8 cellular contexts compared by ENCODE assay signal in genomic region chr18:23106575-23106974, GRCh38. TPM values are rescaled to one million over a fixed set of nuclear protein-coding genes. Genes with fewer than 3 reads are reported as not detected.
DNase-seq lines count a peak whose midpoint lies in the region; ATAC-seq, FAIRE-seq and TF ChIP-seq lines count a peak whose summit lies in the region.

No MANE protein-coding gene starts in this region.

- H3K79me2 ChIP-seq in HCT116 (ENCODE audit: insufficient read depth, low read length), result no peaks in the 10 kb centered on the region

- H3K4me3 ChIP-seq in HCT116 (replicated peaks in 1 of 2; ENCODE audit: low read depth in 1 of 2, low read length in 2 of 2), result peak overlapping the region in 1 of 2 experiments; percentile 33; a peak in 2 of 4 replicates
- H3K4me3 ChIP-seq in fibroblast of mammary gland (ENCODE audit: control insufficient read depth, low read depth, low read length), result no peak overlapping the region
- H3K4me3 ChIP-seq in small intestine (ENCODE audit: low read depth in 1 of 2, low read length in 2 of 2), result no peak overlapping the region

- H3K27me3 ChIP-seq in HCT116 (ENCODE audit: insufficient read depth, low read length) (no peaks in the 10 kb centered on the region), small intestine (ENCODE audit: control insufficient read depth in 2 of 2, insufficient read depth in 2 of 2, low read length in 2 of 2) (no peaks in the 10 kb centered on the region)

- H3K9ac ChIP-seq in HCT116 (ENCODE audit: low read length), result peak overlapping the region; percentile 43

- H3K36me3 ChIP-seq in HCT116 (ENCODE audit: control insufficient read depth in 1 of 2, insufficient read depth in 2 of 2, low read length in 2 of 2) (no peaks in the 10 kb centered on the region), small intestine (ENCODE audit: control insufficient read depth in 2 of 2, insufficient read depth in 2 of 2, low read length in 2 of 2) (no peaks in the 10 kb centered on the region)

- no peaks in the 10 kb centered on the region for H3K9me3 Mint-ChIP-seq in immature natural killer cell

- intact Hi-C loops in HCT116 (cut with micrococcal nuclease), result no loop called here

- POLR2A ChIA-PET in HCT116 (lab: Charles Lee), result interaction anchor here (1.1 kb wide), 1 partner anchor 28 kb away, joined by 6 read pairs; no protein-coding TSS in a partner anchor

- RAD21 ChIA-PET in HCT116 (lab: Charles Lee; ENCODE audit: low non-redundant PET in 1 of 2, low total read pairs in 2 of 2, uncharacterized antibody in 2 of 2, unreplicated experiment in 2 of 2), result interaction anchor here in 1 of 2 experiments (0.6 kb wide), 1 partner anchor 75 kb away, joined by 4 read pairs; no protein-coding TSS in a partner anchor

- H3K4me3 Mint-ChIP-seq in immature natural killer cell, result no peak overlapping the region

- no peak for FAIRE-seq in small intestine (lab: Jason Lieb, UNC)

- no peaks in the 10 kb centered on the region for H4K20me1 ChIP-seq in HCT116 (ENCODE audit: insufficient read depth)

- peak overlapping the region; percentile 64 for H2AFZ ChIP-seq in HCT116 (ENCODE audit: low read depth, low read length, poor library complexity, severe bottlenecking)

- peak; percentile 88 for DNase-seq in HCT116 (ENCODE audit: low read depth, low spot score)
- peak; percentile 86 for DNase-seq in SK-MEL-5 (ENCODE audit: low read depth, low spot score)
- DNase-seq in fibroblast of mammary gland (ENCODE audit: low read depth), result peak; percentile 97
- DNase-seq in small intestine, result peak; percentile 82
- no peak for DNase-seq in NOMO-1 treated with DMSO at 0.1 percent for 48 hours (lab: John Stamatoyannopoulos, UW; ENCODE audit: unreplicated experiment)
- DNase-seq in NCI-H146 (lab: John Stamatoyannopoulos, UW), result no peak
- DNase-seq in immature natural killer cell, result no peak
- no peak for DNase-seq in T-helper 9 cell

- peaks cover 0 to 8% (median 0%) of the 10 kb centered on the region in 3 donors for H3K36me3 Mint-ChIP-seq in immature natural killer cell

- H3K27ac ChIP-seq in HCT116 (ENCODE audit: low read depth, low read length), result peak overlapping the region; percentile 61; the same call in 1 of the 2 replicates
- H3K27ac ChIP-seq in small intestine (ENCODE audit: low read depth in 1 of 2, low read length in 1 of 2), result no peak overlapping the region

- H3K4me1 ChIP-seq in HCT116 (ENCODE audit: control insufficient read depth in 1 of 2, insufficient read depth in 2 of 2, low read length in 2 of 2), result peaks cover 46 to 57% of the 10 kb centered on the region in 2 experiments
- no peaks in the 10 kb centered on the region for H3K4me1 ChIP-seq in small intestine (ENCODE audit: control insufficient read depth in 2 of 2, insufficient read depth in 1 of 2, low read depth in 1 of 2, low read length in 1 of 2)

- in situ Hi-C loops in SK-MEL-5 (cut with HindIII; ENCODE audit: low pct_unique_long_range_greater_than_20kb, low sequenced_read_pairs), result no loop called here

- H3K9me3 ChIP-seq in HCT116 (ENCODE audit: control insufficient read depth in 1 of 2, insufficient read depth in 1 of 2, low read depth in 1 of 2, low read length in 2 of 2), result no peaks in the 10 kb centered on the region
- no peaks in the 10 kb centered on the region for H3K9me3 ChIP-seq in small intestine (ENCODE audit: control insufficient read depth, low read depth)

- 0 out of 2 replicates have a peak, but pooled peaks have one; percentile 4 for TF ChIP-seq RAD21 in HCT116 (IDR thresholded peaks at IDR 0.05; ENCODE audit: low read depth)

- TF ChIP-seq POLR2A in HCT116 (IDR thresholded peaks at IDR 0.05; ENCODE audit: borderline replicate concordance, extremely low read depth, insufficient read depth, insufficient read length), result no peak

- peaks cover 0 to 5% (median 5%) of the 10 kb centered on the region in 3 donors for H3K27me3 Mint-ChIP-seq in immature natural killer cell (ENCODE audit: low read depth in 3 of 3)

- H3K4me2 ChIP-seq in HCT116 (ENCODE audit: low read length), result peak overlapping the region; percentile 72

- no peak overlapping the region for H3K27ac Mint-ChIP-seq in immature natural killer cell

- CTCF ChIA-PET in HCT116 (lab: Charles Lee), result interaction anchor here (1.0 kb wide), 1 partner anchor 25 kb away, joined by 5 read pairs; no protein-coding TSS in a partner anchor

- no peaks in the 10 kb centered on the region for H3K9me2 ChIP-seq in HCT116 (ENCODE audit: insufficient read depth)

- TF ChIP-seq CTCF in HCT116 (IDR thresholded peaks at IDR 0.05 in 2 of 3, conservative IDR thresholded peaks at IDR 0.05 in 1 of 3; ENCODE audit: borderline replicate concordance in 1 of 3, insufficient read depth in 1 of 3, low read depth in 2 of 3, low read length in 2 of 3) (no peak), fibroblast of mammary gland (conservative IDR thresholded peaks at IDR 0.05; ENCODE audit: control insufficient read depth, insufficient read depth, low read depth, low read length) (no peak)

- 6 to 34% (median 33%) methylated on average over 6 of the region's 6 CpGs for WGBS in small intestine, 3 donors

- peak; percentile 89 for ATAC-seq in HCT116

- no TSS peak for BruUV-seq in HCT116 (replicated peaks; lab: Mats Ljungman, UMichigan)

- no peaks in the 10 kb centered on the region for H3K4me1 Mint-ChIP-seq in immature natural killer cell

TF ChIP-seq in HCT116, 20 proteins besides CTCF, POLR2A, EP300 and RAD21:
- TF ChIP-seq CBX3 (IDR thresholded peaks at IDR 0.05; ENCODE audit: low read depth), result peak; percentile 87
- TF ChIP-seq MAX (IDR thresholded peaks at IDR 0.05), result peak; percentile 57; the same call in 1 of the 2 replicates
- TF ChIP-seq POLR2AphosphoS5 (IDR thresholded peaks at IDR 0.05; ENCODE audit: low read depth, low read length), result peak; percentile 36; the same call in 1 of the 2 replicates
- peak; percentile 81 for TF ChIP-seq SP1 (IDR thresholded peaks at IDR 0.05; ENCODE audit: low read depth)
- TF ChIP-seq ZNF274 (IDR thresholded peaks at IDR 0.05; ENCODE audit: low read depth, low read length), result no peak
- peak; percentile 64 for TF ChIP-seq TCF7L2 (IDR thresholded peaks at IDR 0.05; ENCODE audit: borderline replicate concordance, extremely low read depth, insufficient read depth, insufficient read length)
- no peak for TF ChIP-seq ATF3 (IDR thresholded peaks at IDR 0.05)
- TF ChIP-seq EZH2 (IDR thresholded peaks at IDR 0.05), result no peak
- TF ChIP-seq CEBPB (IDR thresholded peaks at IDR 0.05; ENCODE audit: low read depth), result peak; percentile 63
- TF ChIP-seq SIN3A (IDR thresholded peaks at IDR 0.05; ENCODE audit: low read depth), result peak; percentile 83
- peak; percentile 94 for TF ChIP-seq JUND (IDR thresholded peaks at IDR 0.05)
- peak; percentile 84 for TF ChIP-seq FOSL1 (IDR thresholded peaks at IDR 0.05; ENCODE audit: low read depth)

RNA-seq across cellular contexts. Expression of gene CABLES1, which starts 28.7 kb away (rescaled TPM):
- total RNA-seq in HCT116 (2021; ENCODE audit: unreplicated experiment), result 7.7 TPM
- 4.1 and 4.9 TPM in 2 replicates for polyA plus RNA-seq in HCT116 (2012)
- total RNA-seq in SK-MEL-5 (2014; rRNA removed; shearing (Covaris generic)), result 101 and 133 TPM in 2 replicates
- 73.5 and 89.4 TPM in 2 replicates for polyA plus RNA-seq in SK-MEL-5 (2015; cell fraction: cytosol; rRNA removed)
- 59.5 and 63.6 TPM in 2 replicates for polyA plus RNA-seq in SK-MEL-5 (2015; cell fraction: nucleus; rRNA removed)
- polyA plus RNA-seq in small intestine (1 to 10 TPM; 6.9 to 9.1 (median 7.8) TPM), immature natural killer cell (under 1 TPM; 0.16 to 0.99 (median 0.56) TPM)

Comparison
In these comparisons a context has a peak if more than half of its experiments do, and no peak if none do; other contexts are left out.
1. DNase-seq: peak in HCT116 (single experiment), SK-MEL-5 (single experiment), fibroblast of mammary gland (single experiment) and small intestine (single experiment); none in NOMO-1 treated with DMSO at 0.1 percent for 48 hours (single experiment), NCI-H146 (single experiment), immature natural killer cell (0 of 3) and T-helper 9 cell (single experiment).
2. RNA of gene CABLES1, which starts 28.7 kb away (total RNA-seq): 101 to 133 TPM in SK-MEL-5; 7.7 TPM in HCT116 (single experiment); every median in the first group is over 10 times any median in the second.